Comparison of ENCODE assay signal across 9 cellular contexts in the genomic region with DNA sequence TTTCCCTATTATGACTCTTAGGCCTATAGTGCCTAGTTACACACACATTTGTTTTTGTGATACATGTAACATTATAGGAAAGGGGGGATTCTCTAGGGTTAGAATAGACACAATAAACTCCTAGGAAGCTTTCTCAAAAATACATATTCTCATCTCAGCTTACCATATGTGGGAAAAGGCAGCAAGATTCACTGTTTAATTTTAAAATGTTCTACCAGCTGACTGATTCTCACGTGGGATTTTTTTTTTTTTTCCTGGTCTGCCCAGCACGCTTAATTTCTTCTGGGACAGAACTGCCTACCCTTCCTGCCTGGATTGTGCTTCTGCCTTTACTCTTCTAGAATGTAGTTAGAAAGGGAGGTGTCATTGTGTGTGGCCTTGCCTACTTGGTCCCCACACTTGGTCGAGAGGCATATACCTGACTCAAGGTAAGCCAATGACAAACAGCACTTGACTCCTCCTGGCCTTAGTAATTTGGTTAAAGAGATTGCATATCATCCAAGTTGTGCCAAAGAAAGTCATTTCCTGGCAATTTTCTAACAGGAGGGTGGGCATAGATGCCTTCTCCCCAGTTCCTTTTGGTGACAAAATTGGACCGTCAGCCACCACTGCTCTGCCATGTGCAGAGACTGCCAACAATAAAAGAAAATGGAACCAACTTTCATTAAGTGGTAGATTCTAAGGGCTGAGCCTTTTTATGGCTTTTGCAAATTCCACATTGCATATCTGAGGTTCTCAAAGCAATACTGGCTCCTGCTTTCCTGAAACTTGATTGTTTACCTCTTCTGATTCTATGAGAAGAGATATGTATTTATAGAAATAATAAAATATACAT. TPM values are rescaled to one million over a fixed set of nuclear protein-coding genes. Genes with fewer than 3 reads are reported as not detected.
DNase-seq lines count a peak whose midpoint lies in the region; ATAC-seq lines count a peak whose summit lies in the region.
"Had no signal": no experiment of that assay in that cellular context is flagged by ENCODE, and none has a peak within 500 bp of the region (broad histone marks: within the 10 kb centered on the region; RNA-seq: fewer than 3 reads in every experiment).

No MANE protein-coding gene starts in this region.

- DNase-seq in HT-29 (ENCODE audit: low spot score), result peak; percentile 63
- peak; percentile 22 for DNase-seq in adipocyte (ENCODE audit: low read depth)
- DNase-seq in SKM-1 (lab: John Stamatoyannopoulos, UW; ENCODE audit: unreplicated experiment), result no peak
- DNase-seq in NCI-H82 (lab: John Stamatoyannopoulos, UW), result no peak

- no peaks in the 10 kb centered on the region for H3K36me3 ChIP-seq in ACC112 (ENCODE audit: insufficient read depth, low read length)
- no peaks in the 10 kb centered on the region for H3K36me3 ChIP-seq in adipocyte (ENCODE audit: control insufficient read depth, insufficient read depth, low read length, severe bottlenecking)
- no peaks in the 10 kb centered on the region for H3K36me3 ChIP-seq in muscle layer of colon (ENCODE audit: insufficient read depth, low read length)

- peak overlapping the region; percentile 96 for H3K27ac ChIP-seq in ACC112 (ENCODE audit: low read depth, low read length)
- peak overlapping the region; percentile 35 for H3K27ac ChIP-seq in muscle layer of colon (ENCODE audit: low read depth, low read length)

- no peak overlapping the region for H2AFZ ChIP-seq in ACC112 (ENCODE audit: low read length, unreplicated experiment)

- ATAC-seq in HG03097 (IDR thresholded peaks at IDR 0.05; ENCODE audit: low FRiP score, unreplicated experiment) (no peak), HG03442 (IDR thresholded peaks at IDR 0.05; ENCODE audit: unreplicated experiment) (no peak)

- H3K79me2 ChIP-seq in ACC112 (ENCODE audit: control insufficient read depth, insufficient read depth, low read length, unreplicated experiment), result peaks cover 7% of the 10 kb centered on the region

- H3K9me3 ChIP-seq in adipocyte (ENCODE audit: control insufficient read depth, low read length), result no peaks in the 10 kb centered on the region
- H3K9me3 ChIP-seq in muscle layer of colon (ENCODE audit: low read length), result no peaks in the 10 kb centered on the region

- H3K27me3 ChIP-seq in ACC112 (ENCODE audit: insufficient read depth, low read length), result no peaks in the 10 kb centered on the region
- no peaks in the 10 kb centered on the region for H3K27me3 ChIP-seq in adipocyte (replicated peaks; ENCODE audit: control insufficient read depth, insufficient read depth, low read length)
- H3K27me3 ChIP-seq in muscle layer of colon (ENCODE audit: control insufficient read depth in 1 of 2, insufficient read depth in 2 of 2, low read length in 2 of 2), result no peaks in the 10 kb centered on the region

- H3K4me3 ChIP-seq in ACC112 (ENCODE audit: low read depth, low read length) (peak overlapping the region; percentile 80), adipocyte (ENCODE audit: low read length) (no peak overlapping the region), muscle layer of colon (ENCODE audit: low read depth in 1 of 2, low read length in 2 of 2) (peak overlapping the region in 1 of 2 donors; percentile 66)

- peaks cover 57% of the 10 kb centered on the region for H3K4me1 ChIP-seq in ACC112 (ENCODE audit: control insufficient read depth, insufficient read depth, low read length, unreplicated experiment)
- peaks cover 25% of the 10 kb centered on the region for H3K4me1 ChIP-seq in adipocyte (ENCODE audit: control insufficient read depth, insufficient read depth, low read length)
- no peaks in the 10 kb centered on the region for H3K4me1 ChIP-seq in muscle layer of colon (ENCODE audit: insufficient read depth, low read length)

- H3K9ac ChIP-seq in adipocyte (ENCODE audit: low read length) (peak overlapping the region; percentile 84), muscle layer of colon (ENCODE audit: low read length) (no peak overlapping the region)

RNA-seq across cellular contexts. Expression of gene LEKR1, which starts 8.0 kb away (rescaled TPM):
- 1.4 and 3.1 TPM in 2 replicates for total RNA-seq in HT-29 (2014; rRNA removed; shearing (Covaris generic))
- total RNA-seq: G401 had no signal

Comparison
In these comparisons a context has a peak if more than half of its experiments do, and no peak if none do; other contexts are left out.
1. DNase-seq: peak in HT-29 (single experiment) and adipocyte (single experiment); none in SKM-1 (single experiment) and NCI-H82 (single experiment).